Comparison of ENCODE assay signal across 2 cellular contexts in genomic region chr16:83606486-83607030, GRCh38.
TF ChIP-seq lines count a peak whose summit lies in the region.

No MANE protein-coding gene starts in this region.

TF ChIP-seq in HCT116, 20 proteins besides CTCF, POLR2A, EP300 and RAD21 (continued from another document):
- TF ChIP-seq REST (IDR thresholded peaks at IDR 0.05; ENCODE audit: low read depth), result no peak
TF ChIP-seq in HCT116: peak in this region for 1.

TF ChIP-seq in WTC11, 78 proteins besides CTCF, POLR2A, EP300 and RAD21 (continued from another document):
- TF ChIP-seq ZNF532 (CRISPR knock-in tag; IDR thresholded peaks at IDR 0.05; ENCODE audit: borderline replicate concordance), result no peak
- no peak for TF ChIP-seq GRHL2 (CRISPR knock-in tag; IDR thresholded peaks at IDR 0.05; ENCODE audit: insufficient replicate concordance, severe bottlenecking)
- TF ChIP-seq TEAD4 (CRISPR knock-in tag; IDR thresholded peaks at IDR 0.05), result no peak
- no peak for TF ChIP-seq E2F1 (CRISPR knock-in tag; IDR thresholded peaks at IDR 0.05)
